ENCODE assay signal across 23 cellular contexts in genomic region chr7:734808-735207, GRCh38.
"Had no signal": no experiment of that assay in that cellular context is flagged by ENCODE, and none has a peak within 500 bp of the region (broad histone marks: within the 10 kb centered on the region; RNA-seq: fewer than 3 reads in every experiment).

No MANE protein-coding gene starts in this region.

- H3K4me2 ChIP-seq: hepatocyte, neural progenitor cell, smooth muscle cell had no signal

- H3K27me3 ChIP-seq: esophagus muscularis mucosa, foreskin keratinocyte, gastroesophageal sphincter, heart left ventricle, hepatocyte, neural progenitor cell, right atrium auricular region, stomach, thyroid gland had no signal

- H3K4me1 ChIP-seq: foreskin keratinocyte, neural progenitor cell, parathyroid adenoma had no signal

- H3K36me3 ChIP-seq: neural progenitor cell had no signal

- H3K27ac ChIP-seq: coronary artery, esophagus muscularis mucosa, foreskin keratinocyte, gastroesophageal sphincter, heart left ventricle, hepatocyte, neural progenitor cell, parathyroid adenoma, prostate gland, right atrium auricular region, stomach, thyroid gland had no signal

- H3K4me3 ChIP-seq: coronary artery, esophagus muscularis mucosa, gastroesophageal sphincter, heart left ventricle, hepatocyte, lung, neural progenitor cell, prostate gland, right atrium auricular region, smooth muscle cell, stomach, thyroid gland had no signal

- H3K9ac ChIP-seq: neural progenitor cell, parathyroid adenoma had no signal

- DNase-seq: dermis blood vessel endothelial cell; effector memory CD4-positive, alpha-beta T cell; foreskin keratinocyte; heart left ventricle; kidney; midbrain; stimulated activated CD4-positive, alpha-beta T cell treated with anti-CD3 and anti-CD28 coated beads, Interleukin-2, amount 100 ng/mL, for 24 hours; stimulated activated CD4-positive, alpha-beta T cell treated with anti-CD3 and anti-CD28 coated beads, Interleukin-4, amount 100 ng/mL, for 24 hours; stimulated activated naive CD4-positive, alpha-beta T cell treated with Interleukin-2 at 50 U/mL for 16 hours; stomach; thyroid gland; trophoblast cell had no signal

- FAIRE-seq: endothelial cell of umbilical vein, kidney had no signal

- H3K9me3 ChIP-seq: gastroesophageal sphincter, prostate gland, thyroid gland had no signal
